13 cellular contexts compared by ENCODE assay signal in genomic region chr6:106377061-106377540, GRCh38.
DNase-seq lines count a peak whose midpoint lies in the region; FAIRE-seq and TF ChIP-seq lines count a peak whose summit lies in the region.
"Had no signal": no experiment of that assay in that cellular context is flagged by ENCODE, and none has a peak within 500 bp of the region (broad histone marks: within the 10 kb centered on the region; RNA-seq: fewer than 3 reads in every experiment).

No MANE protein-coding gene starts in this region.

- peak overlapping the region; percentile 97 for H3K27ac ChIP-seq in VCaP

- no peak overlapping the region for H3K27ac Mint-ChIP-seq in T-helper 2 cell treated with Interferon-gamma antibody and Interleukin-4, amounts not matched to agents 5 μg/mL and 100 μg/mL, for 36 hours

- H3K4me3 ChIP-seq in fibroblast of pulmonary artery (replicated peaks; ENCODE audit: low read depth, low read length) = no peak overlapping the region
- H3K4me3 ChIP-seq: HAP-1 had no signal

- FAIRE-seq in HTR-8/SVneo (lab: Jason Lieb, UNC) = no peak
- FAIRE-seq: urothelium cell line had no signal

- H3K27me3 Mint-ChIP-seq in T-helper 2 cell treated with Interferon-gamma antibody and Interleukin-4, amounts not matched to agents 5 μg/mL and 100 μg/mL, for 36 hours (ENCODE audit: low read depth) = peaks cover 2% of the 10 kb centered on the region

- H3K4me3 Mint-ChIP-seq in T-helper 2 cell treated with Interferon-gamma antibody and Interleukin-4, amounts not matched to agents 5 μg/mL and 100 μg/mL, for 36 hours = no peak overlapping the region

- no peak for TF ChIP-seq CTCF in VCaP (conservative IDR thresholded peaks at IDR 0.05)
- TF ChIP-seq CTCF in fibroblast of pulmonary artery (IDR thresholded peaks at IDR 0.05; ENCODE audit: low read length, missing control alignments) = no peak

- peaks cover 19% of the 10 kb centered on the region for H3K4me1 Mint-ChIP-seq in T-helper 2 cell treated with Interferon-gamma antibody and Interleukin-4, amounts not matched to agents 5 μg/mL and 100 μg/mL, for 36 hours (ENCODE audit: low read depth)

- DNase-seq in SIG-M5 treated with dmso at 0.1 percent for 504 hours (lab: John Stamatoyannopoulos, UW; ENCODE audit: unreplicated experiment) = peak; percentile 34
- no peak for DNase-seq in SIG-M5 (lab: John Stamatoyannopoulos, UW)
- peak; percentile 35 for DNase-seq in fibroblast of pulmonary artery (ENCODE audit: low read depth)
- DNase-seq in stromal cell of bone marrow (ENCODE audit: low read depth) = peak; percentile 44
- no peak for DNase-seq in T-helper 2 cell treated with Interferon-gamma antibody and Interleukin-4, amounts not matched to agents 5 μg/mL and 100 μg/mL, for 36 hours (ENCODE audit: low spot score)
- DNase-seq in NCI-H526 treated with DMSO at 0.1 percent for 48 hours (lab: John Stamatoyannopoulos, UW) = no peak
- DNase-seq in HTR-8/SVneo (ENCODE audit: insufficient read length, low spot score) = no peak
- DNase-seq: central memory CD4-positive, alpha-beta T cell; GDM1; midbrain had no signal

- H3K9me3 Mint-ChIP-seq in T-helper 2 cell treated with Interferon-gamma antibody and Interleukin-4, amounts not matched to agents 5 μg/mL and 100 μg/mL, for 36 hours = no peaks in the 10 kb centered on the region

- H3K36me3 Mint-ChIP-seq in T-helper 2 cell treated with Interferon-gamma antibody and Interleukin-4, amounts not matched to agents 5 μg/mL and 100 μg/mL, for 36 hours (ENCODE audit: low read depth) = no peaks in the 10 kb centered on the region

Comparison
In these comparisons a context has a peak if more than half of its experiments do, and no peak if none do; other contexts are left out.
1. DNase-seq: peak in SIG-M5 treated with dmso at 0.1 percent for 504 hours (single experiment), fibroblast of pulmonary artery (single experiment) and stromal cell of bone marrow (single experiment); none in SIG-M5 (single experiment), T-helper 2 cell treated with Interferon-gamma antibody and Interleukin-4, amounts not matched to agents 5 μg/mL and 100 μg/mL, for 36 hours (single experiment), NCI-H526 treated with DMSO at 0.1 percent for 48 hours (single experiment) and HTR-8/SVneo (single experiment).